15 cellular contexts compared by ENCODE assay signal in the genomic region with DNA sequence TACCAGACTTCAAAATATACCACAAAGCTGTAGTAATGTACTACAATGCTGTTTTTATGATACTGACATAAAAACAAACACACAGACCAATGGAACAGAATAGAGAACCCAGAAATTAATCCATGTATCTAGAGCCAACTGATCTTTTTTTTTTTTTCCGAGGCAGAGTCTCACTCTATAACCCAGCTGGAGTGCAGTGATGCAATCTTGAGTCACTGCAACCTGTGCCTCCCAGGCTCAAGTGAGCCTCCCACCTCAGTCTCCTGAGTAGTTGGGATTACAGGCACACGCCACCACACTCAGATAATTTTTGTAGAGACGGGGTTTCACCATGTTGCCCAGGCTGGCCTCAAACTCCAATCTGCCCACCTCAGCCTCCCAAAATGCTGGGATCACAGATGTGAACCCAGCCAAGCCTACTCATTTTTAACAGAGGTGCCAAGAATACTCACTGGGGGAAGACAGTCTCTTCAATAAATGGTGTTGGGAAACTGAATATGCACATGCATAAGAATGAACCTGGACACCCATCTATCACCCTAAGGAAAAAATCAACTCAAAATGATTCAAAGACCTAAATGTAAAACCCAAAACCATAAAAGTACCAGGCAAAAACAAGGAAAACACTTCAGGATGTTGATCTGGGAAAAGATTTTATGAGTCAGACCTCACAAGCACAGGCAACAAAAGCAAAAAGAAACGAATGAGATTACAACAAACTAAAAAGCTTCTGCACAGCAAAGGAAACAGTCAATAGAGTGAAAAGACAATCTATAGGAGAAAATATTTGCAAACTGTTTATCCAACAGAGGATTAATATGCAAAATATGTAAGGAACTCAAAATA.
DNase-seq lines count a peak whose midpoint lies in the region; ATAC-seq, FAIRE-seq and TF ChIP-seq lines count a peak whose summit lies in the region.
"Had no signal": no experiment of that assay in that cellular context is flagged by ENCODE, and none has a peak within 500 bp of the region (broad histone marks: within the 10 kb centered on the region; RNA-seq: fewer than 3 reads in every experiment).

No MANE protein-coding gene starts in this region.

- H3K27ac Mint-ChIP-seq in T-helper 2 cell treated with Interferon-gamma antibody and Interleukin-4, amounts not matched to agents 5 μg/mL and 100 μg/mL, for 36 hours = peak overlapping the region; percentile 15
- H3K27ac Mint-ChIP-seq in CD14-positive monocyte = no peak overlapping the region
- H3K27ac Mint-ChIP-seq: activated naive CD4-positive, alpha-beta T cell treated with anti-CD3 and anti-CD28 coated beads, Interleukin-2, amount 50 U/mL, for 24 hours had no signal

- no peak for TF ChIP-seq CTCF in PC-3 (conservative IDR thresholded peaks at IDR 0.05; ENCODE audit: low read depth, low read length)
- TF ChIP-seq CTCF in CD14-positive monocyte (IDR thresholded peaks at IDR 0.05) = no peak

- no peaks in the 10 kb centered on the region for H3K9me2 ChIP-seq in PC-3 (replicated peaks; ENCODE audit: low read length)

- peak overlapping the region; percentile 63 for H3K4me2 ChIP-seq in PC-3 (ENCODE audit: low read length)
- no peak overlapping the region for H3K4me2 ChIP-seq in trophoblast cell (ENCODE audit: low read length)

- no peak overlapping the region for H3K18ac ChIP-seq in trophoblast cell (ENCODE audit: low read length)

- peaks cover 7% of the 10 kb centered on the region for H3K4me1 ChIP-seq in PC-3 (ENCODE audit: insufficient read depth, low read length)
- peaks cover 0 to 2% of the 10 kb centered on the region in 2 experiments for H3K4me1 ChIP-seq in trophoblast cell (ENCODE audit: control insufficient read depth in 1 of 2, insufficient read depth in 2 of 2, low read length in 2 of 2)
- H3K4me1 ChIP-seq: sigmoid colon, thyroid gland had no signal

- H3K36me3 Mint-ChIP-seq in T-helper 2 cell treated with Interferon-gamma antibody and Interleukin-4, amounts not matched to agents 5 μg/mL and 100 μg/mL, for 36 hours (ENCODE audit: low read depth) = peaks cover 13% of the 10 kb centered on the region
- peaks cover 0 to 25% of the 10 kb centered on the region in 2 donors for H3K36me3 Mint-ChIP-seq in CD14-positive monocyte

- no TSS peak for BruUV-seq in PC-3 (replicated peaks; lab: Mats Ljungman, UMichigan)

- FAIRE-seq in endometrium (lab: Jason Lieb, UNC) = peak; percentile 15
- FAIRE-seq: A204.1, GM12891 had no signal

- H4K20me1 ChIP-seq in PC-3 (ENCODE audit: low read length) = no peaks in the 10 kb centered on the region

- no peak for DNase-seq in T-helper 2 cell treated with Interferon-gamma antibody and Interleukin-4, amounts not matched to agents 5 μg/mL and 100 μg/mL, for 36 hours (ENCODE audit: low spot score)
- DNase-seq in T-helper 2 cell (no peak), PC-3 (peak; percentile 71), trophoblast cell (peak; percentile 11 to 27), Kasumi-1 (lab: John Stamatoyannopoulos, UW) (no peak), CD14-positive monocyte (ENCODE audit: low spot score) (no peak), NCI-H128 (lab: John Stamatoyannopoulos, UW; ENCODE audit: unreplicated experiment) (no peak)
- DNase-seq: NCI-H526, sigmoid colon, thyroid gland had no signal

- H3K79me2 ChIP-seq in PC-3 (ENCODE audit: low read length) (no peaks in the 10 kb centered on the region), trophoblast cell (ENCODE audit: control insufficient read depth, insufficient read depth, low read length, poor library complexity) (no peaks in the 10 kb centered on the region)

- H4K12ac ChIP-seq in trophoblast cell (ENCODE audit: low read depth, low read length) = no peak overlapping the region

- no peaks in the 10 kb centered on the region for H3K79me1 ChIP-seq in trophoblast cell (ENCODE audit: low read length)

- peak; percentile 94 for ATAC-seq in PC-3
- ATAC-seq: SK-N-SH treated with all-trans-retinoic acid at 6 μM for 48 hours had no signal

- H3K36me3 ChIP-seq in PC-3 (ENCODE audit: low read depth, low read length) (no peaks in the 10 kb centered on the region), trophoblast cell (ENCODE audit: control insufficient read depth in 1 of 2, insufficient read depth in 2 of 2, low read length in 2 of 2) (no peaks in the 10 kb centered on the region)
- H3K36me3 ChIP-seq: sigmoid colon, thyroid gland had no signal

- H3K4me3 ChIP-seq in PC-3 (ENCODE audit: low read length) (no peak overlapping the region), trophoblast cell (ENCODE audit: low read depth, low read length) (no peak overlapping the region)
- H3K4me3 ChIP-seq: sigmoid colon, thyroid gland had no signal

- no peak overlapping the region for H3K4me3 Mint-ChIP-seq in T-helper 2 cell treated with Interferon-gamma antibody and Interleukin-4, amounts not matched to agents 5 μg/mL and 100 μg/mL, for 36 hours
- no peak overlapping the region for H3K4me3 Mint-ChIP-seq in CD14-positive monocyte
- H3K4me3 Mint-ChIP-seq: activated naive CD4-positive, alpha-beta T cell treated with anti-CD3 and anti-CD28 coated beads, Interleukin-2, amount 50 U/mL, for 24 hours had no signal

- H4K91ac ChIP-seq in trophoblast cell (ENCODE audit: low read depth, low read length) = no peak overlapping the region

- no peak overlapping the region for H2BK5ac ChIP-seq in trophoblast cell (ENCODE audit: low read depth, low read length, poor library complexity)

- H3K27ac ChIP-seq in PC-3 (ENCODE audit: low read length) (peak overlapping the region; percentile 41), trophoblast cell (ENCODE audit: low read depth, low read length) (no peak overlapping the region)
- H3K27ac ChIP-seq: sigmoid colon, thyroid gland had no signal

- H4K8ac ChIP-seq in trophoblast cell (ENCODE audit: low read depth, low read length) = no peak overlapping the region

- no CpG with 5 or more reads among the region's 4 CpGs for WGBS in trophoblast cell (ENCODE audit: extremely low coverage, insufficient coverage, insufficient read length)

- CTCF ChIA-PET in PC-3 (lab: Charles Lee) = no interaction called here

- H3K9me3 ChIP-seq in PC-3 (ENCODE audit: low read length) (no peaks in the 10 kb centered on the region), trophoblast cell (ENCODE audit: insufficient read depth, low read depth, low read length) (no peaks in the 10 kb centered on the region)
- H3K9me3 ChIP-seq: thyroid gland had no signal

- POLR2A ChIA-PET in PC-3 (lab: Charles Lee; ENCODE audit: unreplicated experiment) = no interaction called here

- no peak overlapping the region for H3K9ac ChIP-seq in PC-3 (ENCODE audit: low read length)
- H3K9ac ChIP-seq in trophoblast cell (ENCODE audit: low read length) = no peak overlapping the region

- intact Hi-C loops in PC-3 (cut with micrococcal nuclease) (no loop called here), CD14-positive monocyte (cut with micrococcal nuclease) (no loop called here)

- H3K27me3 ChIP-seq in PC-3 (ENCODE audit: low read length) (no peaks in the 10 kb centered on the region), trophoblast cell (ENCODE audit: insufficient read depth, low read length) (no peaks in the 10 kb centered on the region)
- H3K27me3 ChIP-seq: sigmoid colon, thyroid gland had no signal

- H2BK120ac ChIP-seq in trophoblast cell (ENCODE audit: insufficient read depth, low read length, poor library complexity) = no peak overlapping the region

- no peak overlapping the region for H3K14ac ChIP-seq in trophoblast cell (ENCODE audit: low read length)

- no peaks in the 10 kb centered on the region for H3F3A ChIP-seq in PC-3 (ENCODE audit: low read length, unreplicated experiment)

- no peak overlapping the region for H3K23ac ChIP-seq in trophoblast cell (ENCODE audit: low read length)

- H3K27me3 Mint-ChIP-seq in T-helper 2 cell treated with Interferon-gamma antibody and Interleukin-4, amounts not matched to agents 5 μg/mL and 100 μg/mL, for 36 hours (ENCODE audit: low read depth) = no peaks in the 10 kb centered on the region
- H3K27me3 Mint-ChIP-seq in CD14-positive monocyte (ENCODE audit: low read depth in 3 of 3) = peaks cover 0 to 2% (median 0%) of the 10 kb centered on the region in 3 donors
- H3K27me3 Mint-ChIP-seq: activated naive CD4-positive, alpha-beta T cell treated with anti-CD3 and anti-CD28 coated beads, Interleukin-2, amount 50 U/mL, for 24 hours had no signal

- peaks cover 30% of the 10 kb centered on the region for H3K9me3 Mint-ChIP-seq in T-helper 2 cell treated with Interferon-gamma antibody and Interleukin-4, amounts not matched to agents 5 μg/mL and 100 μg/mL, for 36 hours
- peaks cover 11 to 22% (median 20%) of the 10 kb centered on the region in 7 donors for H3K9me3 Mint-ChIP-seq in CD14-positive monocyte

- H3K4me1 Mint-ChIP-seq in T-helper 2 cell treated with Interferon-gamma antibody and Interleukin-4, amounts not matched to agents 5 μg/mL and 100 μg/mL, for 36 hours (ENCODE audit: low read depth) = peaks cover 7% of the 10 kb centered on the region
- no peaks in the 10 kb centered on the region for H3K4me1 Mint-ChIP-seq in CD14-positive monocyte

- no peak overlapping the region for H2AFZ ChIP-seq in PC-3 (ENCODE audit: low read length)
- H2AFZ ChIP-seq in trophoblast cell (ENCODE audit: insufficient read depth, low read length, poor library complexity) = no peak overlapping the region

- H2BK12ac ChIP-seq in trophoblast cell (ENCODE audit: low read length) = no peak overlapping the region

- H3K4ac ChIP-seq in trophoblast cell (ENCODE audit: low read depth, low read length) = no peak overlapping the region

- no peak overlapping the region for H2AK5ac ChIP-seq in trophoblast cell (ENCODE audit: low read length)

Comparison
In these comparisons a context has a peak if more than half of its experiments do, and no peak if none do; other contexts are left out.
1. DNase-seq: peak in PC-3 (single experiment) and trophoblast cell (2 of 2); none in T-helper 2 cell treated with Interferon-gamma antibody and Interleukin-4, amounts not matched to agents 5 μg/mL and 100 μg/mL, for 36 hours (single experiment), T-helper 2 cell (0 of 5), Kasumi-1 (0 of 2), CD14-positive monocyte (single experiment) and NCI-H128 (single experiment).